Comparison of ENCODE assay signal across 18 cellular contexts in genomic region chr11:77596626-77597025, GRCh38. TPM values are rescaled to one million over a fixed set of nuclear protein-coding genes. Genes with fewer than 3 reads are reported as not detected.
DNase-seq lines count a peak whose midpoint lies in the region; ATAC-seq and TF ChIP-seq lines count a peak whose summit lies in the region.
"Had no signal": no experiment of that assay in that cellular context is flagged by ENCODE, and none has a peak within 500 bp of the region (broad histone marks: within the 10 kb centered on the region; RNA-seq: fewer than 3 reads in every experiment).

No MANE protein-coding gene starts in this region.

- peaks cover 5% of the 10 kb centered on the region for H3K4me1 ChIP-seq in RWPE2 (ENCODE audit: insufficient read depth, poor library complexity, severe bottlenecking)
- H3K4me1 ChIP-seq: gastrocnemius medialis, neural progenitor cell had no signal

- no peak for TF ChIP-seq CTCF in RWPE2 (IDR thresholded peaks at IDR 0.05; ENCODE audit: poor library complexity, severe bottlenecking)
- no peak for TF ChIP-seq CTCF in epithelial cell of esophagus (IDR thresholded peaks at IDR 0.05; ENCODE audit: insufficient read depth, low read depth, low read length, missing control alignments)
- TF ChIP-seq CTCF in GM10266 (IDR thresholded peaks at IDR 0.05; ENCODE audit: control insufficient read depth, insufficient read depth, low read depth, missing control alignments), result no peak

- no peak overlapping the region for H3K4me3 ChIP-seq in RWPE2 (ENCODE audit: severe bottlenecking)
- H3K4me3 ChIP-seq in epithelial cell of esophagus (ENCODE audit: low read length), result no peak overlapping the region
- H3K4me3 ChIP-seq: gastrocnemius medialis, neural progenitor cell had no signal

- peaks cover 3% of the 10 kb centered on the region for H3K36me3 ChIP-seq in RWPE2 (ENCODE audit: low read depth)
- H3K36me3 ChIP-seq: gastrocnemius medialis, neural progenitor cell had no signal

- DNase-seq in GM04503 (ENCODE audit: low read depth), result peak; percentile 51
- no peak for DNase-seq in RWPE2 (ENCODE audit: low spot score)
- DNase-seq in epithelial cell of esophagus (ENCODE audit: low read depth), result peak; percentile 68
- peak; percentile 33 for DNase-seq in renal cortical epithelial cell (ENCODE audit: low read depth)
- DNase-seq in SHP77 (lab: John Stamatoyannopoulos, UW), result no peak
- no peak for DNase-seq in GM10266 (ENCODE audit: extremely low spot score)
- DNase-seq in DMS153 (lab: John Stamatoyannopoulos, UW), result no peak
- DNase-seq: activated CD4-positive, alpha-beta T cell treated with anti-CD3 and anti-CD28 coated beads, Interleukin-2, amount 50 U/mL, for 4 hours; activated T-cell treated with anti-CD3 and anti-CD28 coated beads, Interleukin-2, amount 50 U/mL, for 1 hour; DMS 273 treated with DMSO at 0.1 percent for 48 hours; gastrocnemius medialis; GOT3; NCI-H1930; NCI-H510A treated with DMSO at 0.1 percent for 48 hours; SIG-M5 had no signal

- H3K27me3 ChIP-seq in RWPE2 (ENCODE audit: insufficient read depth, poor library complexity, severe bottlenecking), result no peaks in the 10 kb centered on the region
- H3K27me3 ChIP-seq: gastrocnemius medialis had no signal

- H3K27ac ChIP-seq in RWPE2 (ENCODE audit: poor library complexity, severe bottlenecking), result no peak overlapping the region
- H3K27ac ChIP-seq: C4-2B, gastrocnemius medialis, neural progenitor cell had no signal

- H3K9me3 ChIP-seq in RWPE2 (ENCODE audit: severe bottlenecking), result no peaks in the 10 kb centered on the region
- H3K9me3 ChIP-seq: gastrocnemius medialis had no signal

- ATAC-seq in RWPE2 (ENCODE audit: low read depth), result peak; percentile 40; the same call in 1 of the 3 replicates
- ATAC-seq: stimulated activated effector memory CD8-positive, alpha-beta T cell treated with anti-CD3 and anti-CD28 coated beads, Interleukin-12 subunit alpha, Interleukin-12 subunit beta, amount 100 ng/mL, for 72 hours had no signal

RNA-seq across cellular contexts. Expression of gene AQP11, which starts 6.9 kb away (rescaled TPM):
- 2.1 and 3.8 TPM in 2 replicates for total RNA-seq in renal cortical epithelial cell

RNA-seq across cellular contexts. Expression of gene CLNS1A, which starts 41.0 kb away (rescaled TPM):
- 132 and 183 TPM in 2 replicates for total RNA-seq in renal cortical epithelial cell

Comparison
In these comparisons a context has a peak if more than half of its experiments do, and no peak if none do; other contexts are left out.
1. DNase-seq: peak in GM04503 (single experiment), epithelial cell of esophagus (single experiment) and renal cortical epithelial cell (single experiment); none in RWPE2 (single experiment), SHP77 (0 of 2), GM10266 (single experiment) and DMS153 (single experiment).